In genomic region chr1:25414581-25414980, GRCh38 we compare ENCODE assay signal across 6 cellular contexts. TPM values are rescaled to one million over a fixed set of nuclear protein-coding genes. Genes with fewer than 3 reads are reported as not detected.
"Had no signal": no experiment of that assay in that cellular context is flagged by ENCODE, and none has a peak within 500 bp of the region (broad histone marks: within the 10 kb centered on the region; RNA-seq: fewer than 3 reads in every experiment).

No MANE protein-coding gene starts in this region.

RNA-seq across cellular contexts. Expression of gene RHCE, which starts 6.0 kb away (rescaled TPM):
- total RNA-seq: natural killer cell treated with Interleukin-12 subunit alpha and Interleukin-12 subunit beta and Interleukin-15 and Interleukin-18, amount 100 ng/mL, for 72 hours; neural crest cell; posterior vena cava; subcutaneous adipose tissue; thoracic aorta; vagina had no signal
